In the genomic region with DNA sequence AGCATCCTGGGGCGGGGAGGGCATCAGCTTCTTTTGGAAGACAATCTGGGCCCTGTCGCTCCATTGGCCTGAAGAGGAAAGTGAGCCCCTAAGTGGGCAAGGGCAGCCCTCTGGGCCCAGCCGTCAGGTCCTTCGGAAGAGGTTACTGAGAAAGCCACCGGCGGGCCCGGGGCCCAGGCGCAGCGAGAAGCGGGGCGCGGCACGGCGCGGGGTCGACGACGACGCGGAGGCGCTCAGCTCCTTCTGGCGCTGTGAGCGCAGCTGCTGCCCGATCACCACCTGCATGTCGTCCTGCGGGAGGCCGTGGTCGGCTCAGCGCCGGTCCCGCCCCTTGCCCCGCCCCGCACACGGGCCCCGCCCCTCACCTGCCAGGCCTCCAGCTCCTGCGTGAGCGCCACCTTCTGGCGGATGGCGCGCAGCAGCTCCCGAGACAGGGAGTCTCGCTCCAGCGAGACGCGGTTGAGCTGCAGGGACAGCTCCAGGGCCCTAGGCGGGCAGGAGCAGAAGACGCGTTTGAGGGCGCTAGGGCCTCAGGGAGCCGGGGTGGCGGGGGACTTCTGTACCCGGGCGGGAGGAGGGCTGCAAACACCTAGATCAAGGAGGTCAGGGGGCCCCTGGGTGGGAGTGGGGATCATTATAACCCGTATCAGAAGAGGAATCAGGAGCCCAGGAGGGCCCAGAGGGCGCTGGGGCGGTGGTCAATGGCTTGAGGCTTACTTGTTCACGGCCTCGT, we compare ENCODE assay signal across 9 cellular contexts. TPM values are rescaled to one million over a fixed set of nuclear protein-coding genes. Genes with fewer than 3 reads are reported as not detected.
DNase-seq lines count a peak whose midpoint lies in the region; ATAC-seq lines count a peak whose summit lies in the region.
"Had no signal": no experiment of that assay in that cellular context is flagged by ENCODE, and none has a peak within 500 bp of the region (broad histone marks: within the 10 kb centered on the region; RNA-seq: fewer than 3 reads in every experiment).

No MANE protein-coding gene starts in this region.

- H3K36me3 ChIP-seq in endocrine pancreas (ENCODE audit: control insufficient read depth, insufficient read depth, low read length): no peaks in the 10 kb centered on the region

- no peaks in the 10 kb centered on the region for H3K9me3 ChIP-seq in endocrine pancreas (ENCODE audit: control insufficient read depth, low read length)

- H3K27me3 ChIP-seq in endocrine pancreas (ENCODE audit: control insufficient read depth, insufficient read depth, low read length): peaks cover 5% of the 10 kb centered on the region

- DNase-seq in D341Med (ENCODE audit: low spot score) (peak; percentile 94), NCI-H82 (lab: John Stamatoyannopoulos, UW) (peak; percentile 93), middle frontal gyrus (ENCODE audit: extremely low spot score, low spot score) (peak; percentile 46), H4 (ENCODE audit: low spot score) (no peak)
- DNase-seq in activated CD8-positive, alpha-beta memory T cell treated with anti-CD3 and anti-CD28 coated beads for 4 hours (ENCODE audit: low read depth in 2 of 2): peak; percentile 72 to 74
- peak; percentile 73 to 78 for DNase-seq in stimulated activated CD8-positive, alpha-beta memory T cell treated with anti-CD3 and anti-CD28 coated beads, Interleukin-7, amount 100 ng/mL, for 1 hour (ENCODE audit: low read depth in 2 of 2)

- peak; percentile 29 for ATAC-seq in HG03354 (IDR thresholded peaks at IDR 0.05; ENCODE audit: poor library complexity, severe bottlenecking, unreplicated experiment)

- H3K4me3 ChIP-seq in endocrine pancreas (ENCODE audit: control insufficient read depth, insufficient read depth, low read length): no peak overlapping the region

- no peaks in the 10 kb centered on the region for H3K4me1 ChIP-seq in endocrine pancreas (ENCODE audit: control insufficient read depth, insufficient read depth, low read length)

- H3K9ac ChIP-seq in endocrine pancreas (ENCODE audit: control insufficient read depth, insufficient read depth, low read length): peak overlapping the region; percentile 39

RNA-seq across cellular contexts. Expression of a gene that starts 4.3 kb away (rescaled TPM):
- total RNA-seq in H4 (2014; rRNA removed; shearing (Covaris generic)): 43.5 and 48.2 TPM in 2 replicates

RNA-seq across cellular contexts. Expression of a gene that starts 4.4 kb away (rescaled TPM):
- total RNA-seq in H4 (2014; rRNA removed; shearing (Covaris generic)): 64.6 and 93.1 TPM in 2 replicates

RNA-seq across cellular contexts. Expression of a gene that starts 8.0 kb away (rescaled TPM):
- 312 and 417 TPM in 2 replicates for total RNA-seq in H4 (2014; rRNA removed; shearing (Covaris generic))

RNA-seq across cellular contexts. Expression of a gene that starts 8.6 kb away (rescaled TPM):
- 0.25 TPM in 1 of 2 replicates, not detected in the other for total RNA-seq in H4 (2014; rRNA removed; shearing (Covaris generic))

RNA-seq across cellular contexts. Expression of a gene that starts 10.2 kb away (rescaled TPM):
- 2.0 TPM in 1 of 2 replicates, not detected in the other for total RNA-seq in H4 (2014; rRNA removed; shearing (Covaris generic))
- total RNA-seq: T-helper 2 cell treated with Interferon-gamma antibody and Interleukin-4, amounts not matched to agents 100 ng/mL and 5 ng/mL, for 36 hours had no signal
